In the genomic region with DNA sequence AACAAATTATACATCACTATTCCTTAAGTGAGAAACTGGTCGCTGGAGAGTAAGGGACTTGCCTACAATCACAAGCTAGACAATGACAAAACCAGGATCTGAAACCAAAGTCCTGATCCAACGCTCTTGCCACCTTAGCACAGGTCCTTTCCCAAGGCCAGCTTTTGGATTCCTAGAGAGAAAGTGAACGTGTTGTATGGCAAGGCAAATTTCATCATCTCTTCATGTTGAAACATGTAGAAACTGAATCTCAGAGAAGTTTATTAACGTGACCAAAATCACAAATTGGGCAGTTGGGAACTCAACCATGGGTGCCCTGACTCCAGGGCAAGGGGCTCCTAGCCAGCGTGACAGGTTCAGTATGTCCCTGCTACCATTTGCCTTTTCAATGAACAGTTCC, we compare ENCODE assay signal across 24 cellular contexts.
A peak's percentile ranks its signal among the peaks of the same experiment; 100 is the strongest.
DNase-seq lines count a peak whose midpoint lies in the region; ATAC-seq and TF ChIP-seq lines count a peak whose summit lies in the region.
"Had no signal": no experiment of that assay in that cellular context is flagged by ENCODE, and none has a peak within 500 bp of the region (broad histone marks: within the 10 kb centered on the region; RNA-seq: fewer than 3 reads in every experiment).

No MANE protein-coding gene starts in this region.

- H3K27me3 ChIP-seq in GM23338 (ENCODE audit: insufficient read depth): no peaks in the 10 kb centered on the region
- H3K27me3 ChIP-seq in mammary epithelial cell (ENCODE audit: insufficient read depth, low read length): no peaks in the 10 kb centered on the region
- H3K27me3 ChIP-seq: BE2C, BLaER1 had no signal

- H3K79me2 ChIP-seq in GM23338 (replicated peaks; ENCODE audit: insufficient read depth) (no peaks in the 10 kb centered on the region), mammary epithelial cell (ENCODE audit: insufficient read depth, low read length) (no peaks in the 10 kb centered on the region)

- H3K27me3 Mint-ChIP-seq in GM23338 (ENCODE audit: insufficient read depth, low read depth, poor library complexity): no peaks in the 10 kb centered on the region
- H3K27me3 Mint-ChIP-seq: CD4-positive, alpha-beta memory T cell; CD4-positive, CD25-positive, alpha-beta regulatory T cell; CD8-positive, alpha-beta memory T cell had no signal

- no peak overlapping the region for H3K4me2 ChIP-seq in GM23338
- H3K4me2 ChIP-seq in mammary epithelial cell (ENCODE audit: insufficient read depth, low read depth, low read length): no peak overlapping the region
- H3K4me2 ChIP-seq: BLaER1 had no signal

- DNase-seq in GM23338 (ENCODE audit: low spot score) (no peak), mammary epithelial cell (peak; percentile 7), epithelial cell of esophagus (ENCODE audit: low read depth) (peak; percentile 64), NCI-H1694 treated with DMSO at 0.1 percent for 48 hours (lab: John Stamatoyannopoulos, UW) (no peak), GM19240 (ENCODE audit: insufficient read length, low spot score) (no peak), NCI-H187 treated with DMSO at 0.1 percent for 48 hours (lab: John Stamatoyannopoulos, UW) (no peak)
- DNase-seq: 8988T; ACHN; BE2C; C1 segment of cervical spinal cord; CD4-positive, alpha-beta memory T cell; CD4-positive, CD25-positive, alpha-beta regulatory T cell; CD8-positive, alpha-beta memory T cell; COR-L47; DMS 273 treated with DMSO at 0.1 percent for 48 hours; DMS153; DMS53; DMS79; DND-41; EL; GDM1 had no signal

- H3K36me3 Mint-ChIP-seq in GM23338 (ENCODE audit: low read depth): no peaks in the 10 kb centered on the region
- H3K36me3 Mint-ChIP-seq: CD14-positive monocyte; CD4-positive, alpha-beta memory T cell; CD4-positive, CD25-positive, alpha-beta regulatory T cell; CD8-positive, alpha-beta memory T cell had no signal

- no peaks in the 10 kb centered on the region for H3F3A ChIP-seq in GM23338 (replicated peaks; ENCODE audit: low read depth)

- dilution Hi-C loops in mammary epithelial cell (cut with HindIII; ENCODE audit: low sequenced_read_pairs): no loop called here

- CTCF ChIA-PET in mammary epithelial cell (lab: Charles Lee; ENCODE audit: low non-redundant PET): no interaction called here

- ATAC-seq in GM23338: no peak
- ATAC-seq: GM12878 had no signal

- no peaks in the 10 kb centered on the region for H3K9me3 Mint-ChIP-seq in GM23338
- H3K9me3 Mint-ChIP-seq: CD4-positive, CD25-positive, alpha-beta regulatory T cell; CD8-positive, alpha-beta memory T cell had no signal

- H3K4me3 ChIP-seq in GM23338 (no peak overlapping the region), mammary epithelial cell (replicated peaks in 1 of 3; ENCODE audit: insufficient read depth in 1 of 3, low read depth in 2 of 3, low read length in 3 of 3) (no peak overlapping the region), epithelial cell of esophagus (ENCODE audit: low read length) (no peak overlapping the region)
- H3K4me3 ChIP-seq: BLaER1, GM12878 had no signal

- H4K20me1 ChIP-seq in GM23338 (replicated peaks; ENCODE audit: insufficient read depth) (no peaks in the 10 kb centered on the region), mammary epithelial cell (ENCODE audit: insufficient read depth, low read length) (no peaks in the 10 kb centered on the region)
- H4K20me1 ChIP-seq: BLaER1 had no signal

- H3K9ac ChIP-seq in mammary epithelial cell (ENCODE audit: insufficient read depth, low read length): no peak overlapping the region
- H3K9ac ChIP-seq: BLaER1 had no signal

- intact Hi-C loops in mammary epithelial cell (cut with micrococcal nuclease): no loop called here

- in situ Hi-C loops in mammary epithelial cell (cut with MboI; ENCODE audit: low sequenced_read_pairs in 2 of 2): no loop called here

- peaks cover 3% of the 10 kb centered on the region; the same call in 2 of the 3 replicates for H3K4me1 Mint-ChIP-seq in GM23338
- H3K4me1 Mint-ChIP-seq: CD14-positive monocyte; CD4-positive, alpha-beta memory T cell; CD4-positive, CD25-positive, alpha-beta regulatory T cell; CD8-positive, alpha-beta memory T cell had no signal

- H3K4me1 ChIP-seq in GM23338 (ENCODE audit: insufficient read depth) (peaks cover 5% of the 10 kb centered on the region; the same call in 1 of the 2 replicates), mammary epithelial cell (ENCODE audit: insufficient read depth, low read length) (no peaks in the 10 kb centered on the region)
- H3K4me1 ChIP-seq: BLaER1 had no signal

- H3K4me3 Mint-ChIP-seq in GM23338: no peak overlapping the region
- H3K4me3 Mint-ChIP-seq: CD14-positive monocyte; CD4-positive, alpha-beta memory T cell; CD4-positive, CD25-positive, alpha-beta regulatory T cell; CD8-positive, alpha-beta memory T cell had no signal

- H3K36me3 ChIP-seq in GM23338 (ENCODE audit: insufficient read depth) (no peaks in the 10 kb centered on the region), mammary epithelial cell (ENCODE audit: insufficient read depth, low read length) (no peaks in the 10 kb centered on the region)
- H3K36me3 ChIP-seq: BE2C, BLaER1 had no signal

- H3K27ac Mint-ChIP-seq in GM23338: no peak overlapping the region
- H3K27ac Mint-ChIP-seq: CD14-positive monocyte; CD4-positive, alpha-beta memory T cell; CD4-positive, CD25-positive, alpha-beta regulatory T cell; CD8-positive, alpha-beta memory T cell had no signal

- no peak overlapping the region for H3K27ac ChIP-seq in GM23338 (ENCODE audit: low read depth)
- no peak overlapping the region for H3K27ac ChIP-seq in mammary epithelial cell (ENCODE audit: insufficient read depth, low read depth, low read length)
- H3K27ac ChIP-seq: BLaER1 had no signal

- BruUV-seq in mammary epithelial cell (replicated peaks; lab: Mats Ljungman, UMichigan): no TSS peak

- no peaks in the 10 kb centered on the region for H3K9me2 ChIP-seq in GM23338 (ENCODE audit: insufficient read depth)

- no peak for TF ChIP-seq CTCF in GM23338 (conservative IDR thresholded peaks at IDR 0.05; ENCODE audit: low read depth in 2 of 2)
- no peak for TF ChIP-seq CTCF in mammary epithelial cell (conservative IDR thresholded peaks at IDR 0.05 in 1 of 2, IDR thresholded peaks at IDR 0.05 in 1 of 2; ENCODE audit: extremely low read depth in 1 of 2, insufficient read depth in 1 of 2, low read depth in 1 of 2, low read length in 2 of 2)
- TF ChIP-seq CTCF in epithelial cell of esophagus (IDR thresholded peaks at IDR 0.05; ENCODE audit: insufficient read depth, low read depth, low read length, missing control alignments): no peak

- 58% methylated on average over 5 of the region's 5 CpGs for WGBS in mammary epithelial cell (ENCODE audit: low coverage, missing lambda C conversion rate)

- H3K9me3 ChIP-seq in mammary epithelial cell (replicated peaks; ENCODE audit: insufficient read depth, low read length): no peaks in the 10 kb centered on the region
- H3K9me3 ChIP-seq: BE2C, BLaER1 had no signal

- H2AFZ ChIP-seq in GM23338 (peak overlapping the region; percentile 84), mammary epithelial cell (ENCODE audit: low read depth, low read length) (no peak overlapping the region)

TF ChIP-seq in GM23338, 12 proteins besides CTCF, POLR2A, EP300 and RAD21:
- TF ChIP-seq, protein P1, sequence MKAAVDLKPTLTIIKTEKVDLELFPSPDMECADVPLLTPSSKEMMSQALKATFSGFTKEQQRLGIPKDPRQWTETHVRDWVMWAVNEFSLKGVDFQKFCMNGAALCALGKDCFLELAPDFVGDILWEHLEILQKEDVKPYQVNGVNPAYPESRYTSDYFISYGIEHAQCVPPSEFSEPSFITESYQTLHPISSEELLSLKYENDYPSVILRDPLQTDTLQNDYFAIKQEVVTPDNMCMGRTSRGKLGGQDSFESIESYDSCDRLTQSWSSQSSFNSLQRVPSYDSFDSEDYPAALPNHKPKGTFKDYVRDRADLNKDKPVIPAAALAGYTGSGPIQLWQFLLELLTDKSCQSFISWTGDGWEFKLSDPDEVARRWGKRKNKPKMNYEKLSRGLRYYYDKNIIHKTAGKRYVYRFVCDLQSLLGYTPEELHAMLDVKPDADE (IDR thresholded peaks at IDR 0.05): no peak

Comparison
In these comparisons a context has a peak if more than half of its experiments do, and no peak if none do; other contexts are left out.
1. DNase-seq: peak in mammary epithelial cell (single experiment) and epithelial cell of esophagus (single experiment); none in GM23338 (single experiment), NCI-H1694 treated with DMSO at 0.1 percent for 48 hours (single experiment), GM19240 (single experiment) and NCI-H187 treated with DMSO at 0.1 percent for 48 hours (single experiment).